ENCODE assay signal across 9 cellular contexts in the genomic region with DNA sequence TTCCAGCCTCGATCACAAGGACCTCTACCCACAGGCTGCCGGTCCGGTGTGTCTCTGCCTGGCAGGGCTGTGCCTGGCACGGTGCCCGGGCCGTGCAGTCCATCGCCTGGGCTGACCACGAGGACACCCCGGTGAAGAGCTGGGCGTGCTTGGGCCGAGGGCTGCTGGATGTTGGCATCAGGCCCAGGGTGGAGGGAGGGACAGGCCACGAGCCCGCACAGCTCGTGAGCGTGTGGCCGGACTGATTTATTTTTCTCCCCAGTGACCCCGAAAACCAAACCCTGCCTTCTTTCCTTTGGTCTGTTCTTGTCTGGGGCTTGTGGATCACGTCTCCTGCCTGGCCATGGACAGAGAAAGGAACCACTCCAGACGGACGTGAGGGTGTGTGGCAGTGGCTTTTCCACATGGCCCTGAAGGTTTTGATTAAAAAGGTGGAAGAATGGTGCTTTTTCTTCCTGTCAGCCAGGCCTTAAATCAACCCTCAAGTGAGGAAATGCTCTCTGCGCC.
DNase-seq lines count a peak whose midpoint lies in the region; ATAC-seq and TF ChIP-seq lines count a peak whose summit lies in the region.
"Had no signal": no experiment of that assay in that cellular context is flagged by ENCODE, and none has a peak within 500 bp of the region (broad histone marks: within the 10 kb centered on the region; RNA-seq: fewer than 3 reads in every experiment).

No MANE protein-coding gene starts in this region.

- ATAC-seq in GM19452 (IDR thresholded peaks at IDR 0.05; ENCODE audit: unreplicated experiment): no peak

- H3K4me3 ChIP-seq in esophagus muscularis mucosa: no peak overlapping the region
- H3K4me3 ChIP-seq in suprapubic skin: no peak overlapping the region

- TF ChIP-seq POLR2A in esophagus muscularis mucosa (IDR thresholded peaks at IDR 0.05; ENCODE audit: low read depth) (no peak), suprapubic skin (IDR thresholded peaks at IDR 0.05) (no peak)

- DNase-seq in RPMI7951 (ENCODE audit: low read depth): peak; percentile 78
- DNase-seq in esophagus muscularis mucosa (ENCODE audit: extremely low spot score): no peak
- peak; percentile 79 for DNase-seq in medulla oblongata (ENCODE audit: extremely low spot score)
- peak in 1 of 2 donors; percentile 87 for DNase-seq in suprapubic skin (ENCODE audit: low spot score in 2 of 2)
- no peak for DNase-seq in NCI-H2107 treated with DMSO at 0.1 percent for 48 hours (lab: John Stamatoyannopoulos, UW; ENCODE audit: unreplicated experiment)
- no peak for DNase-seq in NCI-H187 treated with DMSO at 0.1 percent for 48 hours (lab: John Stamatoyannopoulos, UW)
- DNase-seq in T-helper 9 cell: no peak
- DNase-seq: activated naive CD4-positive, alpha-beta T cell treated with anti-CD3 and anti-CD28 coated beads for 36 hours had no signal

- H3K4me1 ChIP-seq in esophagus muscularis mucosa (peaks cover 60 to 79% (median 64%) of the 10 kb centered on the region in 4 donors), suprapubic skin (peaks cover 12% of the 10 kb centered on the region)

- TF ChIP-seq CTCF in esophagus muscularis mucosa (IDR thresholded peaks at IDR 0.05) (no peak), suprapubic skin (IDR thresholded peaks at IDR 0.05) (no peak)

- 16% methylated on average over 8 of the region's 21 CpGs for WGBS in esophagus muscularis mucosa
- WGBS in suprapubic skin: 56% methylated on average over 11 of the region's 21 CpGs

- H3K27ac ChIP-seq in esophagus muscularis mucosa (replicated peaks in 1 of 4) (peak overlapping the region; percentile 66 to 78 (median 72)), suprapubic skin (peak overlapping the region; percentile 5)

- H3K36me3 ChIP-seq in esophagus muscularis mucosa (peaks cover 0 to 5% (median 0%) of the 10 kb centered on the region in 4 donors), suprapubic skin (no peaks in the 10 kb centered on the region)

- intact Hi-C loops in esophagus muscularis mucosa (cut with DNase I): no loop called here

- no peaks in the 10 kb centered on the region for H3K27me3 ChIP-seq in esophagus muscularis mucosa
- H3K27me3 ChIP-seq in suprapubic skin: no peaks in the 10 kb centered on the region

- no peak for TF ChIP-seq EP300 in esophagus muscularis mucosa (IDR thresholded peaks at IDR 0.05)
- TF ChIP-seq EP300 in suprapubic skin (IDR thresholded peaks at IDR 0.05): no peak

- no peaks in the 10 kb centered on the region for H3K9me3 ChIP-seq in esophagus muscularis mucosa
- no peaks in the 10 kb centered on the region for H3K9me3 ChIP-seq in suprapubic skin

Comparison
In these comparisons a context has a peak if more than half of its experiments do, and no peak if none do; other contexts are left out.
1. DNase-seq: peak in RPMI7951 (single experiment) and medulla oblongata (single experiment); none in esophagus muscularis mucosa (single experiment), NCI-H2107 treated with DMSO at 0.1 percent for 48 hours (single experiment), NCI-H187 treated with DMSO at 0.1 percent for 48 hours (single experiment) and T-helper 9 cell (single experiment).